Comparison of ENCODE assay signal across 1 cellular context in the genomic region with DNA sequence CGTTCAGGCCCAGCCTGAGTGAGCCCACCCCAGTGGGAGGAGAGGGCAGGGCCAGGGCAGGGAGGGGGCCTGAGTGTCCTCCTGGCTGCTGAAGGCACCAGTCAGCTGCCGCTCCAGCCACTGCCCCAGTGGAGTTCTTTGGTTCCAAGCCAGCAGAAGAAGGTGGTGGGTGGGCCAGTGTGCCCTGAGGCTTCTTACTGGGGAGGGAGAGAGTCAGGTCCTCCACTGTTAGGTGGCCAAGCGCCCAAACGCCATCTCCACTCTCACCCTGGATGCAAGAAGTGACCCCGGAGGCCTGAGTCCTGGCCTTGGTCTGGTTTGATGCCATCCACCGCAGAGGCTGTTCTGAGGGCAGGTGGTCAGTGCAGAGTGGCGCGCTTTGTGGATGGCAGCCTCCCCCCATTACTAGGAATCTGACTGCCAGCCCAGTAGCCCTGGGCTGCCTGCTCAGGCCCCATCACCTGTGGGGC.
TF ChIP-seq lines count a peak whose summit lies in the region.

No MANE protein-coding gene starts in this region.

TF ChIP-seq in HepG2, 621 proteins besides CTCF, POLR2A, EP300 and RAD21 (continued from another document):
- TF ChIP-seq ZFP36 (IDR thresholded peaks at IDR 0.05; ENCODE audit: borderline replicate concordance, low read depth, low read length, partially characterized antibody) (no peak), ZNF713 (CRISPR knock-in tag; IDR thresholded peaks at IDR 0.05) (no peak), ZNF101 (CRISPR knock-in tag; IDR thresholded peaks at IDR 0.05; ENCODE audit: borderline replicate concordance, low read depth) (no peak), RBFOX2 (IDR thresholded peaks at IDR 0.05; ENCODE audit: low read depth, low read length) (no peak), NCOR1 (IDR thresholded peaks at IDR 0.05; ENCODE audit: borderline replicate concordance, low read length) (no peak), ZNF326 (CRISPR knock-in tag; IDR thresholded peaks at IDR 0.05; ENCODE audit: borderline replicate concordance) (no peak), ZFP41 (CRISPR knock-in tag; IDR thresholded peaks at IDR 0.05; ENCODE audit: borderline replicate concordance) (no peak), ELF4 (CRISPR knock-in tag; IDR thresholded peaks at IDR 0.05; ENCODE audit: borderline replicate concordance) (no peak), XRCC5 (optimal IDR thresholded peaks at IDR 0.05; ENCODE audit: low read length) (no peak)
- TF ChIP-seq, protein P1, sequence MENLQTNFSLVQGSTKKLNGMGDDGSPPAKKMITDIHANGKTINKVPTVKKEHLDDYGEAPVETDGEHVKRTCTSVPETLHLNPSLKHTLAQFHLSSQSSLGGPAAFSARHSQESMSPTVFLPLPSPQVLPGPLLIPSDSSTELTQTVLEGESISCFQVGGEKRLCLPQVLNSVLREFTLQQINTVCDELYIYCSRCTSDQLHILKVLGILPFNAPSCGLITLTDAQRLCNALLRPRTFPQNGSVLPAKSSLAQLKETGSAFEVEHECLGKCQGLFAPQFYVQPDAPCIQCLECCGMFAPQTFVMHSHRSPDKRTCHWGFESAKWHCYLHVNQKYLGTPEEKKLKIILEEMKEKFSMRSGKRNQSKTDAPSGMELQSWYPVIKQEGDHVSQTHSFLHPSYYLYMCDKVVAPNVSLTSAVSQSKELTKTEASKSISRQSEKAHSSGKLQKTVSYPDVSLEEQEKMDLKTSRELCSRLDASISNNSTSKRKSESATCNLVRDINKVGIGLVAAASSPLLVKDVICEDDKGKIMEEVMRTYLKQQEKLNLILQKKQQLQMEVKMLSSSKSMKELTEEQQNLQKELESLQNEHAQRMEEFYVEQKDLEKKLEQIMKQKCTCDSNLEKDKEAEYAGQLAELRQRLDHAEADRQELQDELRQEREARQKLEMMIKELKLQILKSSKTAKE (CRISPR knock-in tag; IDR thresholded peaks at IDR 0.05; ENCODE audit: borderline replicate concordance), result no peak
- TF ChIP-seq, protein P2, sequence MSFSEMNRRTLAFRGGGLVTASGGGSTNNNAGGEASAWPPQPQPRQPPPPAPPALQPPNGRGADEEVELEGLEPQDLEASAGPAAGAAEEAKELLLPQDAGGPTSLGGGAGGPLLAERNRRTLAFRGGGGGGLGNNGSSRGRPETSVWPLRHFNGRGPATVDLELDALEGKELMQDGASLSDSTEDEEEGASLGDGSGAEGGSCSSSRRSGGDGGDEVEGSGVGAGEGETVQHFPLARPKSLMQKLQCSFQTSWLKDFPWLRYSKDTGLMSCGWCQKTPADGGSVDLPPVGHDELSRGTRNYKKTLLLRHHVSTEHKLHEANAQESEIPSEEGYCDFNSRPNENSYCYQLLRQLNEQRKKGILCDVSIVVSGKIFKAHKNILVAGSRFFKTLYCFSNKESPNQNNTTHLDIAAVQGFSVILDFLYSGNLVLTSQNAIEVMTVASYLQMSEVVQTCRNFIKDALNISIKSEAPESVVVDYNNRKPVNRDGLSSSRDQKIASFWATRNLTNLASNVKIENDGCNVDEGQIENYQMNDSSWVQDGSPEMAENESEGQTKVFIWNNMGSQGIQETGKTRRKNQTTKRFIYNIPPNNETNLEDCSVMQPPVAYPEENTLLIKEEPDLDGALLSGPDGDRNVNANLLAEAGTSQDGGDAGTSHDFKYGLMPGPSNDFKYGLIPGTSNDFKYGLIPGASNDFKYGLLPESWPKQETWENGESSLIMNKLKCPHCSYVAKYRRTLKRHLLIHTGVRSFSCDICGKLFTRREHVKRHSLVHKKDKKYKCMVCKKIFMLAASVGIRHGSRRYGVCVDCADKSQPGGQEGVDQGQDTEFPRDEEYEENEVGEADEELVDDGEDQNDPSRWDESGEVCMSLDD (CRISPR knock-in tag; IDR thresholded peaks at IDR 0.05; ENCODE audit: borderline replicate concordance), result no peak
- TF ChIP-seq, protein P3, sequence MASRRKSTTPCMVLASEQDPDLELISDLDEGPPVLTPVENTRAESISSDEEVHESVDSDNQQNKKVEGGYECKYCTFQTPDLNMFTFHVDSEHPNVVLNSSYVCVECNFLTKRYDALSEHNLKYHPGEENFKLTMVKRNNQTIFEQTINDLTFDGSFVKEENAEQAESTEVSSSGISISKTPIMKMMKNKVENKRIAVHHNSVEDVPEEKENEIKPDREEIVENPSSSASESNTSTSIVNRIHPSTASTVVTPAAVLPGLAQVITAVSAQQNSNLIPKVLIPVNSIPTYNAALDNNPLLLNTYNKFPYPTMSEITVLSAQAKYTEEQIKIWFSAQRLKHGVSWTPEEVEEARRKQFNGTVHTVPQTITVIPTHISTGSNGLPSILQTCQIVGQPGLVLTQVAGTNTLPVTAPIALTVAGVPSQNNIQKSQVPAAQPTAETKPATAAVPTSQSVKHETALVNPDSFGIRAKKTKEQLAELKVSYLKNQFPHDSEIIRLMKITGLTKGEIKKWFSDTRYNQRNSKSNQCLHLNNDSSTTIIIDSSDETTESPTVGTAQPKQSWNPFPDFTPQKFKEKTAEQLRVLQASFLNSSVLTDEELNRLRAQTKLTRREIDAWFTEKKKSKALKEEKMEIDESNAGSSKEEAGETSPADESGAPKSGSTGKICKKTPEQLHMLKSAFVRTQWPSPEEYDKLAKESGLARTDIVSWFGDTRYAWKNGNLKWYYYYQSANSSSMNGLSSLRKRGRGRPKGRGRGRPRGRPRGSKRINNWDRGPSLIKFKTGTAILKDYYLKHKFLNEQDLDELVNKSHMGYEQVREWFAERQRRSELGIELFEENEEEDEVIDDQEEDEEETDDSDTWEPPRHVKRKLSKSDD (CRISPR knock-in tag; IDR thresholded peaks at IDR 0.05; ENCODE audit: low read depth), result no peak
TF ChIP-seq in HepG2: peak in this region for 22.
